Comparison of ENCODE assay signal across 8 cellular contexts in the genomic region with DNA sequence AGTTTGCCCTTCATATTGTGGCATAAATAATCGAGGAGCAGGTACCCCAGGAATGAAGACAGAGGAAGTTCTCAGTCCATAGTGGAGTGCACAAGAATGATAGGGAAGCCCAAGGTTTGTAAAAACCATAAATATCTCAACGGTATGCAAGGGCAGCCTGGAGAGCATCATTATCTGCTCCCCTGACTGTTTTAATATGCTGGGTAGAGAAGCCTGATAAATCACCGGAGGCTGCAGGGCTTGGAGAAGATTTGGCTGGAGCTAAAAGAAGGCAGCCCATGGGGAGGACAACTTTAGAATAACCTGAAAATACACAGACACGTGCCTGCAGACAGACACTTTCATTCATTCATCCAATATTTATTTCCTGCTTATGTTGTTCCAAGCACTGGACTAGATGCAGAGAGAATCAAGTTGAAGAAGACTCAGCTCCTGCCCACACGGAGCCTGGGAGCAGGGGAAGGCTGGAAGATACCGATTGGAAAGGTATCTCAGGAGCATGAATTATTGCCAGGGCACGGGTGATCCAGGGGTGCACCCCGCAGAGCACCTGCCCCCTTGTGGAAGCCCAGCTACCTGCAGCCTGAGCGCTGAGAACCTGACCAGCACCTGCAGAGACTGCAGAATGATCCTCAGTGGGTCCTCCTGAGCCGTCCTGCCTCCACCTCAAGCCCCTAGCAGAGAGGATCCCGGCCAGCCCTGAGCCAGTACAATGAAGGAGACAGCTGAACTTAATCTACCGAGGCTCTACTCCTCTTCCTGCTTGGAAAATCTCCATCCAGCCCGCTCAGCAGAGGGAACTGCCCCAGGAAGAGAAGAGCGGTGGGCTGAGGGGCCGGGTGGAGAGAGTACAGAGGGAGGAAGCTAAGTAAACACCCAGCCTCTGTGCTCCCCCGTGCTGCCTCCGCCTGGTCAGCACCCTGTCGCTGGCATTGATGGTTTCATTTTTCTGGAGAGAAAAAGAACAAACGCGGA.
DNase-seq lines count a peak whose midpoint lies in the region; ATAC-seq and TF ChIP-seq lines count a peak whose summit lies in the region.

No MANE protein-coding gene starts in this region.

- DNase-seq in GM06990 (ENCODE audit: extremely low read depth, insufficient read length), result no peak
- peak; percentile 41 for DNase-seq in OCI-M1 (lab: John Stamatoyannopoulos, UW)
- peak; percentile 30 to 44 for DNase-seq in activated T-helper 1 cell treated with anti-CD3 and anti-CD28 coated beads, Interleukin-2, amount 50 U/mL, for 16 hours (ENCODE audit: low read depth in 1 of 2, low spot score in 1 of 2)
- peak; percentile 11 to 65 for DNase-seq in cardiac muscle cell (ENCODE audit: low read depth in 1 of 2, low spot score in 1 of 2)
- DNase-seq in spleen, result peak; percentile 85
- DNase-seq in GOT3 (lab: John Stamatoyannopoulos, UW), result no peak

- H3K9me3 ChIP-seq in cardiac muscle cell (ENCODE audit: low read depth) (no peaks in the 10 kb centered on the region), spleen (no peaks in the 10 kb centered on the region)

- 27 to 40% (median 30%) methylated on average over 20 of the region's 20 CpGs for WGBS in spleen, 5 donors

- H3K4me3 ChIP-seq in GM06990 (replicated peaks; ENCODE audit: low read depth, low read length) (no peak overlapping the region), cardiac muscle cell (no peak overlapping the region), spleen (no peak overlapping the region)

- TF ChIP-seq CTCF in GM06990 (IDR thresholded peaks at IDR 0.05; ENCODE audit: insufficient read depth, low read length, poor library complexity, severe bottlenecking) (peak; percentile 89), cardiac muscle cell (IDR thresholded peaks at IDR 0.05; ENCODE audit: low read depth, low read length) (peak; percentile 68), spleen (IDR thresholded peaks at IDR 0.05 in 8 of 11, conservative IDR thresholded peaks at IDR 0.05 in 3 of 11) (peak in 10 of 11 experiments; percentile 23 to 89 (median 68))

- ATAC-seq in HG03097 (IDR thresholded peaks at IDR 0.05; ENCODE audit: low FRiP score, unreplicated experiment) (peak; percentile 70), GM18868 (IDR thresholded peaks at IDR 0.05; ENCODE audit: unreplicated experiment) (no peak)

- H3K36me3 ChIP-seq in GM06990 (ENCODE audit: control insufficient read depth, insufficient read depth, low read length) (no peaks in the 10 kb centered on the region), cardiac muscle cell (no peaks in the 10 kb centered on the region), spleen (no peaks in the 10 kb centered on the region)

- intact Hi-C loops in spleen (cut with DNase I; ENCODE audit: low total_unique reads), result no loop called here

- no peaks in the 10 kb centered on the region for H3K4me1 ChIP-seq in cardiac muscle cell (ENCODE audit: low read depth)
- peaks cover 0 to 6% (median 4%) of the 10 kb centered on the region in 6 donors for H3K4me1 ChIP-seq in spleen

- no peak for TF ChIP-seq POLR2A in spleen (IDR thresholded peaks at IDR 0.05)

- H3K27me3 ChIP-seq in GM06990 (replicated peaks; ENCODE audit: control insufficient read depth, insufficient read depth, low read length) (no peaks in the 10 kb centered on the region), cardiac muscle cell (no peaks in the 10 kb centered on the region), spleen (replicated peaks in 1 of 7) (peaks cover 0 to 18% (median 0%) of the 10 kb centered on the region in 7 donors)

- H3K27ac ChIP-seq in cardiac muscle cell (no peak overlapping the region), spleen (no peak overlapping the region)

Comparison
In these comparisons a context has a peak if more than half of its experiments do, and no peak if none do; other contexts are left out.
1. DNase-seq: peak in OCI-M1 (single experiment), activated T-helper 1 cell treated with anti-CD3 and anti-CD28 coated beads, Interleukin-2, amount 50 U/mL, for 16 hours (2 of 2), cardiac muscle cell (2 of 2) and spleen (single experiment); none in GM06990 (single experiment) and GOT3 (single experiment).
2. Peak in every context shown above with its lines, with median percentiles within 50 percentile points of each other: CTCF ChIP-seq.